19 cellular contexts compared by ENCODE assay signal in the genomic region with DNA sequence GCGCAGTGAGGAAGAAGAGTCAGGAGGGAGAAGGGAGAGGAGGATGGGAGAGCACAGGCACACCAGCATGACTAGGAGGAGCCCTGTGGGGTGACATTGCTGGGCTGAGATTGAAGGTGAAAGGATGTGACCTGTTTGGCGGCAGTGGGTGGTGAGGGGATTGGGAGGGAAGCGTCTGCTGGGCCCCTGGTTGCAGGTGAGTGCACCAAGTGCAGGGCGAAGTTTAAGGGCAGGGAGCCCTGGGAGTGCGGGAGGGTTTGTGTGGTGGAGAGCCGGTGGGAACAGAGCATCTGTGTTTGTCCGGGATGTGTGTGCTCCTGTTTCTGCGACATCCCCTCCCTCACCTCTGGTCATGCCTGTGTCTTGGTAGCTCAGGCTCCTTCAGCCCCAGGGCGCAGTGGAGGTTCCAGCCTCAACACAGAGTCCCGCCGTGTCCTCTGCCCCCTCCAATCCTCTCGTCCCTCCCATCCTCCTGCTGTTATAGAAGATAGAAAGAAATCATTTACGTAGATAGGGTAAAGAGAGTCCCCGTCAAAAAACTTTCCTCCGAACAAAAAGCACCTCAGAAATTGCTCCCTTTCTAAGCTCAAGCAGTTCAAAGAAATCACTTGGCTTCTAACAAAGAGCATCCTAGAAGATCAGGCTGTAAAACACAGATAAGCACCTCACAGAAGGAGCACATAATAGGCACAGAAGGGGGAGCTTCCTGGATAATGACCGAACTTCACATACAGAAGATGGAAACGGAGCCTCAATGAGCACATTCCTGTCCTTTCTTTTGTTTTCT. TPM values are rescaled to one million over a fixed set of nuclear protein-coding genes. Genes with fewer than 3 reads are reported as not detected.
A peak's percentile ranks its signal among the peaks of the same experiment; 100 is the strongest.
DNase-seq lines count a peak whose midpoint lies in the region; ATAC-seq and TF ChIP-seq lines count a peak whose summit lies in the region.
"Had no signal": no experiment of that assay in that cellular context is flagged by ENCODE, and none has a peak within 500 bp of the region (broad histone marks: within the 10 kb centered on the region; RNA-seq: fewer than 3 reads in every experiment).

No MANE protein-coding gene starts in this region.

- no TSS peak for BruUV-seq in PC-9 (replicated peaks; lab: Mats Ljungman, UMichigan)

- H3K36me3 ChIP-seq in upper lobe of right lung (no peaks in the 10 kb centered on the region), PC-9 (ENCODE audit: low read depth) (no peaks in the 10 kb centered on the region)
- H3K36me3 ChIP-seq: neutrophil had no signal

- POLR2A ChIA-PET in PC-9 (lab: Charles Lee; ENCODE audit: unreplicated experiment) = no interaction called here

- H3K79me2 ChIP-seq in PC-9 (ENCODE audit: low read depth) = no peaks in the 10 kb centered on the region

- no peaks in the 10 kb centered on the region for H3K9me2 ChIP-seq in PC-9 (ENCODE audit: insufficient read depth)

- no peak overlapping the region for H3K4me2 ChIP-seq in PC-9

- no peak overlapping the region for H2AFZ ChIP-seq in PC-9
- H2AFZ ChIP-seq: GM23248 had no signal

- CTCF ChIA-PET in PC-9 (lab: Charles Lee) = no interaction called here

- DNase-seq in activated T-cell treated with anti-CD3 and anti-CD28 coated beads, Interleukin-2, amount 50 U/mL, for 72 hours = no peak
- DNase-seq in activated T-cell treated with anti-CD3 and anti-CD28 coated beads for 4 hours (no peak), T-helper 17 cell (no peak), left lobe of liver (ENCODE audit: low spot score) (peak; percentile 11), upper lobe of right lung (no peak), PC-9 (no peak), NCI-H2171 treated with DMSO at 0.1 percent for 48 hours (lab: John Stamatoyannopoulos, UW) (no peak)
- DNase-seq: activated CD4-positive, alpha-beta memory T cell treated with anti-CD3 and anti-CD28 coated beads for 36 hours; activated effector memory CD4-positive, alpha-beta T cell treated with Interleukin-2 at 50 U/mL for 16 hours; effector memory CD4-positive, alpha-beta T cell; GM23248; NCI-H187 treated with DMSO at 0.1 percent for 48 hours; NCI-H446 treated with DMSO at 0.1 percent for 48 hours; right cardiac atrium; RPMI8226; trophoblast cell had no signal

- H3K9me3 Mint-ChIP-seq in activated T-cell treated with anti-CD3 and anti-CD28 coated beads, Interleukin-2, amount 50 U/mL, for 72 hours = peaks cover 0 to 5% of the 10 kb centered on the region in 2 donors

- H3K4me1 ChIP-seq in upper lobe of right lung (peaks cover 17% of the 10 kb centered on the region), PC-9 (replicated peaks; ENCODE audit: insufficient read depth) (no peaks in the 10 kb centered on the region)

- no peaks in the 10 kb centered on the region for H3F3A ChIP-seq in PC-9 (ENCODE audit: insufficient read depth, low read depth)

- no peak overlapping the region for H3K27ac Mint-ChIP-seq in activated T-cell treated with anti-CD3 and anti-CD28 coated beads, Interleukin-2, amount 50 U/mL, for 72 hours
- peak overlapping the region; percentile 74 for H3K27ac Mint-ChIP-seq in T-helper 17 cell
- H3K27ac Mint-ChIP-seq: activated CD4-positive, alpha-beta memory T cell treated with anti-CD3 and anti-CD28 coated beads for 36 hours; stimulated activated naive CD8-positive, alpha-beta T cell treated with anti-CD3 and anti-CD28 coated beads, Interleukin-15, Interleukin-2, amounts not matched to agents 100 ng/mL and 50 ng/mL, for 24 hours had no signal

- H3K36me3 Mint-ChIP-seq in activated T-cell treated with anti-CD3 and anti-CD28 coated beads, Interleukin-2, amount 50 U/mL, for 72 hours (ENCODE audit: insufficient read depth in 2 of 2) = peaks cover 7 to 15% of the 10 kb centered on the region in 2 donors
- H3K36me3 Mint-ChIP-seq in T-helper 17 cell (ENCODE audit: low read depth) = peaks cover 10% of the 10 kb centered on the region

- no peak overlapping the region for H3K27ac ChIP-seq in upper lobe of right lung
- H3K27ac ChIP-seq in PC-9 = no peak overlapping the region
- H3K27ac ChIP-seq: GM23248, neutrophil had no signal

- H3K27me3 ChIP-seq in upper lobe of right lung (peaks cover 89% of the 10 kb centered on the region), PC-9 (ENCODE audit: insufficient read depth, low read depth) (peaks cover 56% of the 10 kb centered on the region)

- no peaks in the 10 kb centered on the region for H4K20me1 ChIP-seq in PC-9 (ENCODE audit: insufficient read depth)

- TF ChIP-seq CTCF in upper lobe of right lung (IDR thresholded peaks at IDR 0.05) (no peak), PC-9 (conservative IDR thresholded peaks at IDR 0.05) (no peak)

- intact Hi-C loops in upper lobe of right lung (cut with DNase I) (no loop called here), PC-9 (cut with micrococcal nuclease; ENCODE audit: unreplicated experiment) (no loop called here)

- H3K9me3 ChIP-seq in T-helper 17 cell (ENCODE audit: control insufficient read depth, low read length, poor library complexity, severe bottlenecking) = peaks cover 8% of the 10 kb centered on the region
- H3K9me3 ChIP-seq in upper lobe of right lung = no peaks in the 10 kb centered on the region
- H3K9me3 ChIP-seq in PC-9 (ENCODE audit: insufficient read depth, low read depth) = no peaks in the 10 kb centered on the region
- H3K9me3 ChIP-seq: neutrophil had no signal

- H3K4me3 Mint-ChIP-seq in activated T-cell treated with anti-CD3 and anti-CD28 coated beads, Interleukin-2, amount 50 U/mL, for 72 hours = peak overlapping the region; percentile 77 to 85
- peak overlapping the region; percentile 45 for H3K4me3 Mint-ChIP-seq in T-helper 17 cell

- H3K4me1 Mint-ChIP-seq in activated T-cell treated with anti-CD3 and anti-CD28 coated beads, Interleukin-2, amount 50 U/mL, for 72 hours (ENCODE audit: low read depth) = peaks cover 40% of the 10 kb centered on the region
- H3K4me1 Mint-ChIP-seq in T-helper 17 cell = peaks cover 26% of the 10 kb centered on the region

- ATAC-seq in activated T-cell treated with anti-CD3 and anti-CD28 coated beads, Interleukin-2, amount 50 U/mL, for 72 hours (replicated peaks in 1 of 2) = no peak
- no peak for ATAC-seq in T-helper 17 cell
- ATAC-seq in left lobe of liver = no peak
- ATAC-seq in upper lobe of right lung = peak; percentile 15
- ATAC-seq in GM19351 (IDR thresholded peaks at IDR 0.05; ENCODE audit: unreplicated experiment) = no peak
- ATAC-seq: right cardiac atrium had no signal

- H3K4me3 ChIP-seq in upper lobe of right lung (no peak overlapping the region), PC-9 (no peak overlapping the region)
- H3K4me3 ChIP-seq: GM23248 had no signal

- H3K27me3 Mint-ChIP-seq in activated T-cell treated with anti-CD3 and anti-CD28 coated beads, Interleukin-2, amount 50 U/mL, for 72 hours (ENCODE audit: low read depth) = peaks cover 99% of the 10 kb centered on the region
- peaks cover 79% of the 10 kb centered on the region for H3K27me3 Mint-ChIP-seq in T-helper 17 cell

RNA-seq across cellular contexts. Expression of gene ULBP1, which starts 25.0 kb away (rescaled TPM):
- total RNA-seq in activated T-cell treated with anti-CD3 and anti-CD28 coated beads, Interleukin-2, amount 50 U/mL, for 72 hours = 10 to 100 TPM in 1 of 2 donors, 1 to 10 TPM in 1; 9.4 to 12.4 TPM
- total RNA-seq in T-helper 17 cell = under 1 TPM in 1 of 2 donors, not detected in 1; 0.20 TPM
- 0.08 TPM for total RNA-seq in left lobe of liver
- 1.2 TPM for total RNA-seq in upper lobe of right lung
- total RNA-seq in PC-9 (2021) = 2.8 and 3.3 TPM in 2 replicates

RNA-seq across cellular contexts. Expression of gene RAET1L, which starts 36.6 kb away (rescaled TPM):
- total RNA-seq in activated T-cell treated with anti-CD3 and anti-CD28 coated beads, Interleukin-2, amount 50 U/mL, for 72 hours = not detected
- not detected for total RNA-seq in T-helper 17 cell
- total RNA-seq in left lobe of liver = not detected
- total RNA-seq in upper lobe of right lung = not detected
- 1.2 and 2.8 TPM in 2 replicates for total RNA-seq in PC-9 (2021)
- total RNA-seq: activated CD4-positive, alpha-beta memory T cell treated with anti-CD3 and anti-CD28 coated beads for 36 hours; GM23248; right cardiac atrium had no signal

RNA-seq across cellular contexts. Expression of gene ULBP2, which starts 46.9 kb away (rescaled TPM):
- total RNA-seq in activated T-cell treated with anti-CD3 and anti-CD28 coated beads, Interleukin-2, amount 50 U/mL, for 72 hours = 1 to 10 TPM in 1 of 2 donors, under 1 TPM in 1; 1.00 to 1.5 TPM
- total RNA-seq in T-helper 17 cell (1 to 10 TPM; 2.8 to 3.7 TPM), left lobe of liver (0.18 TPM), upper lobe of right lung (2.3 TPM), PC-9 (2021) (2.9 and 4.4 TPM in 2 replicates)
